ENCODE assay signal across 16 cellular contexts in genomic region chr1:61266738-61267137, GRCh38.
A peak's percentile ranks its signal among the peaks of the same experiment; 100 is the strongest.
DNase-seq lines count a peak whose midpoint lies in the region; ATAC-seq and TF ChIP-seq lines count a peak whose summit lies in the region.
"Had no signal": no experiment of that assay in that cellular context is flagged by ENCODE, and none has a peak within 500 bp of the region (broad histone marks: within the 10 kb centered on the region; RNA-seq: fewer than 3 reads in every experiment).

No MANE protein-coding gene starts in this region.

- DNase-seq in HEK293T (ENCODE audit: extremely low spot score), result no peak
- DNase-seq in NCI-H69 (lab: John Stamatoyannopoulos, UW), result peak; percentile 19
- peak; percentile 68 for DNase-seq in mammary epithelial cell
- peak; percentile 50 for DNase-seq in renal cortical epithelial cell (ENCODE audit: low read depth)
- no peak for DNase-seq in lower lobe of right lung
- DNase-seq in Peyer's patch, result no peak
- DNase-seq: BE2C; CD8-positive, alpha-beta T cell; COR-L47; DMS153; DMS79 treated with DMSO at 0.1 percent for 48 hours; EL; GM23248; H7 had no signal

- no peak overlapping the region for H2AFZ ChIP-seq in mammary epithelial cell (ENCODE audit: low read depth, low read length)
- H2AFZ ChIP-seq: GM23248 had no signal

- H3K9ac ChIP-seq in mammary epithelial cell (ENCODE audit: insufficient read depth, low read length), result no peak overlapping the region
- H3K9ac ChIP-seq: GM23248 had no signal

- CTCF ChIA-PET in HEK293T (lab: Yijun Ruan, JAX), result interaction anchor here (0.6 kb wide), 1 partner anchor 19 kb away, joined by 3 read pairs; no protein-coding TSS in a partner anchor
- CTCF ChIA-PET in mammary epithelial cell (lab: Charles Lee; ENCODE audit: low non-redundant PET), result interaction anchor here (0.6 kb wide), 1 partner anchor 83 kb away, joined by 3 read pairs; no protein-coding TSS in a partner anchor

- TF ChIP-seq POLR2A in Peyer's patch (IDR thresholded peaks at IDR 0.05), result no peak

- H3K27me3 ChIP-seq in mammary epithelial cell (ENCODE audit: insufficient read depth, low read length), result no peaks in the 10 kb centered on the region
- no peaks in the 10 kb centered on the region for H3K27me3 ChIP-seq in lower lobe of right lung (ENCODE audit: low read depth)
- H3K27me3 ChIP-seq in Peyer's patch, result no peaks in the 10 kb centered on the region
- H3K27me3 ChIP-seq: BE2C had no signal

- no peaks in the 10 kb centered on the region for H3K36me3 ChIP-seq in mammary epithelial cell (ENCODE audit: insufficient read depth, low read length)
- no peaks in the 10 kb centered on the region for H3K36me3 ChIP-seq in lower lobe of right lung
- H3K36me3 ChIP-seq in Peyer's patch, result no peaks in the 10 kb centered on the region
- H3K36me3 ChIP-seq: BE2C had no signal

- no peak for ATAC-seq in lower lobe of right lung
- ATAC-seq: CD8-positive, alpha-beta T cell had no signal

- intact Hi-C loops in mammary epithelial cell (cut with micrococcal nuclease), result no loop called here
- intact Hi-C loops in lower lobe of right lung (cut with DNase I), result no loop called here

- H3K4me1 ChIP-seq in mammary epithelial cell (ENCODE audit: insufficient read depth, low read length) (no peaks in the 10 kb centered on the region), lower lobe of right lung (no peaks in the 10 kb centered on the region), Peyer's patch (no peaks in the 10 kb centered on the region)

- no peak overlapping the region for H3K4me3 ChIP-seq in mammary epithelial cell (replicated peaks in 1 of 3; ENCODE audit: insufficient read depth in 1 of 3, low read depth in 2 of 3, low read length in 3 of 3)
- no peak overlapping the region for H3K4me3 ChIP-seq in lower lobe of right lung
- no peak overlapping the region for H3K4me3 ChIP-seq in Peyer's patch
- H3K4me3 ChIP-seq: A549, GM23248 had no signal

- POLR2A ChIA-PET in HEK293T (lab: Yijun Ruan, JAX), result interaction anchor here (1.1 kb wide), 1 partner anchor 217 kb away, joined by 5 read pairs; no protein-coding TSS in a partner anchor

- in situ Hi-C loops in mammary epithelial cell (cut with MboI; ENCODE audit: low sequenced_read_pairs in 2 of 2), result loop anchor here in 1 of 2 donors (25.0 kb wide), 1 partner anchor 104 kb away; no protein-coding TSS in a partner anchor

- no TSS peak for BruUV-seq in mammary epithelial cell (replicated peaks; lab: Mats Ljungman, UMichigan)

- H3K79me2 ChIP-seq in mammary epithelial cell (ENCODE audit: insufficient read depth, low read length), result no peaks in the 10 kb centered on the region

- H3K4me2 ChIP-seq in mammary epithelial cell (ENCODE audit: insufficient read depth, low read depth, low read length), result no peak overlapping the region
- H3K4me2 ChIP-seq: A549 had no signal

- H3K27ac ChIP-seq in mammary epithelial cell (ENCODE audit: insufficient read depth, low read depth, low read length) (no peak overlapping the region), lower lobe of right lung (no peak overlapping the region), Peyer's patch (no peak overlapping the region)
- H3K27ac ChIP-seq: A549, C4-2B, GM23248 had no signal

- TF ChIP-seq CTCF in mammary epithelial cell (conservative IDR thresholded peaks at IDR 0.05 in 1 of 2, IDR thresholded peaks at IDR 0.05 in 1 of 2; ENCODE audit: extremely low read depth in 1 of 2, insufficient read depth in 1 of 2, low read depth in 1 of 2, low read length in 2 of 2) (no peak), lower lobe of right lung (IDR thresholded peaks at IDR 0.05) (no peak), Peyer's patch (IDR thresholded peaks at IDR 0.05) (no peak)

- H4K20me1 ChIP-seq in mammary epithelial cell (ENCODE audit: insufficient read depth, low read length), result no peaks in the 10 kb centered on the region

- dilution Hi-C loops in mammary epithelial cell (cut with HindIII; ENCODE audit: low sequenced_read_pairs), result no loop called here

- H3K9me3 ChIP-seq in mammary epithelial cell (replicated peaks; ENCODE audit: insufficient read depth, low read length) (no peaks in the 10 kb centered on the region), lower lobe of right lung (no peaks in the 10 kb centered on the region), Peyer's patch (no peaks in the 10 kb centered on the region)
- H3K9me3 ChIP-seq: A549, BE2C had no signal

TF ChIP-seq in HEK293T, 16 proteins besides CTCF, POLR2A, EP300 and RAD21:
- no peak for TF ChIP-seq FOXA1 (IDR thresholded peaks at IDR 0.05)
- TF ChIP-seq, protein P1, sequence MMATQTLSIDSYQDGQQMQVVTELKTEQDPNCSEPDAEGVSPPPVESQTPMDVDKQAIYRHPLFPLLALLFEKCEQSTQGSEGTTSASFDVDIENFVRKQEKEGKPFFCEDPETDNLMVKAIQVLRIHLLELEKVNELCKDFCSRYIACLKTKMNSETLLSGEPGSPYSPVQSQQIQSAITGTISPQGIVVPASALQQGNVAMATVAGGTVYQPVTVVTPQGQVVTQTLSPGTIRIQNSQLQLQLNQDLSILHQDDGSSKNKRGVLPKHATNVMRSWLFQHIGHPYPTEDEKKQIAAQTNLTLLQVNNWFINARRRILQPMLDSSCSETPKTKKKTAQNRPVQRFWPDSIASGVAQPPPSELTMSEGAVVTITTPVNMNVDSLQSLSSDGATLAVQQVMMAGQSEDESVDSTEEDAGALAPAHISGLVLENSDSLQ (IDR thresholded peaks at IDR 0.05), result peak; percentile 73
- no peak for TF ChIP-seq ARNT (IDR thresholded peaks at IDR 0.05)
- TF ChIP-seq SP1 (IDR thresholded peaks at IDR 0.05), result no peak
- no peak for TF ChIP-seq CTBP1 (IDR thresholded peaks at IDR 0.05; ENCODE audit: borderline replicate concordance)
- no peak for TF ChIP-seq NFRKB (IDR thresholded peaks at IDR 0.05)

Comparison
In these comparisons a context has a peak if more than half of its experiments do, and no peak if none do; other contexts are left out.
1. DNase-seq: peak in NCI-H69 (single experiment), mammary epithelial cell (single experiment) and renal cortical epithelial cell (single experiment); none in HEK293T (single experiment), lower lobe of right lung (single experiment) and Peyer's patch (0 of 3).